8 cellular contexts compared by ENCODE assay signal in genomic region chr2:74833418-74834233, GRCh38. TPM values are rescaled to one million over a fixed set of nuclear protein-coding genes. Genes with fewer than 3 reads are reported as not detected.
DNase-seq lines count a peak whose midpoint lies in the region; ATAC-seq and TF ChIP-seq lines count a peak whose summit lies in the region.

Gene HK2, plus strand, starts transcription at chr2:74834127. Its CDS starts 454 bp downstream, at chr2:74834581.

- peak within 1 kb of the TSS; percentile 87 for H3K27ac ChIP-seq in IMR-90 (ENCODE audit: insufficient read depth, low read length)

- peak within 1 kb of the TSS; percentile 88 for H3K4ac ChIP-seq in IMR-90 (ENCODE audit: low read depth, low read length)

- H3K79me1 ChIP-seq in IMR-90 (ENCODE audit: low read depth in 1 of 2, low read length in 2 of 2) = peaks cover 20 to 45% of the 10 kb centered on the region in 2 experiments

- CTCF ChIA-PET in IMR-90 (lab: Yijun Ruan, JAX) = interaction anchor here (0.7 kb wide), 1 partner anchor 19 kb away, joined by 3 read pairs; no protein-coding TSS in a partner anchor

- in situ Hi-C loops in IMR-90 (cut with MboI; ENCODE audit: low sequenced_read_pairs) = no loop called here

- peak within 1 kb of the TSS; percentile 91 for H2BK5ac ChIP-seq in IMR-90 (ENCODE audit: low read depth, low read length, poor library complexity, severe bottlenecking)

- H3K56ac ChIP-seq in IMR-90 (ENCODE audit: extremely low read depth, insufficient read depth, low read length) = peak within 1 kb of the TSS; percentile 26

- peak; percentile 89 for TF ChIP-seq POLR2A in IMR-90 (IDR thresholded peaks at IDR 0.05; ENCODE audit: low read depth, low read length)

- peak within 1 kb of the TSS; percentile 89 for H2BK120ac ChIP-seq in IMR-90 (ENCODE audit: low read depth, low read length)

- DNase-seq in DMS53 treated with DMSO at 0.1 percent for 48 hours (lab: John Stamatoyannopoulos, UW; ENCODE audit: unreplicated experiment) = peak; percentile 75
- DNase-seq in IMR-90 = peak; percentile 88
- peak; percentile 44 for DNase-seq in SHP77 treated with DMSO at 0.1 percent for 48 hours (lab: John Stamatoyannopoulos, UW)
- peak; percentile 68 for DNase-seq in activated effector memory CD4-positive, alpha-beta T cell treated with Interleukin-2 at 50 U/mL for 16 hours
- DNase-seq in foreskin fibroblast = peak; percentile 95 to 97

- peaks cover 28% of the 10 kb centered on the region for H4K20me1 ChIP-seq in IMR-90 (ENCODE audit: insufficient read depth, low read length)

- no peak for TF ChIP-seq RAD21 in IMR-90 (IDR thresholded peaks at IDR 0.05; ENCODE audit: low read length)

- ATAC-seq in GM21526 (IDR thresholded peaks at IDR 0.05; ENCODE audit: low FRiP score, unreplicated experiment) (peak; percentile 85), IMR-90 (ENCODE audit: low read depth) (peak; percentile 92)

- H2AK5ac ChIP-seq in IMR-90 (ENCODE audit: low read depth, low read length) = peak within 1 kb of the TSS; percentile 86

- peak within 1 kb of the TSS; percentile 95 for H2AK9ac ChIP-seq in IMR-90 (replicated peaks; ENCODE audit: low read depth, low read length, poor library complexity)

- H3K36me3 ChIP-seq in IMR-90 (ENCODE audit: control insufficient read depth, insufficient read depth, low read length) = no peaks in the 10 kb centered on the region
- no peaks in the 10 kb centered on the region for H3K36me3 ChIP-seq in neuron (ENCODE audit: insufficient read depth, low read length)

- 5% methylated on average over 39 of the region's 67 CpGs; no CpG with 5 or more reads in 1 of the 2 experiments for WGBS in IMR-90 (ENCODE audit: extremely low coverage in 2 of 2, insufficient read length in 1 of 2), 2 experiments

- H4K8ac ChIP-seq in IMR-90 (ENCODE audit: low read depth in 2 of 2, low read length in 2 of 2) = peak within 1 kb of the TSS; percentile 95 to 99

- H3K9ac ChIP-seq in IMR-90 (ENCODE audit: low read depth, low read length) = peak within 1 kb of the TSS; percentile 85

- TF ChIP-seq CTCF in IMR-90 (conservative IDR thresholded peaks at IDR 0.05; ENCODE audit: low read depth, low read length) = no peak
- no peak for TF ChIP-seq CTCF in foreskin fibroblast (IDR thresholded peaks at IDR 0.05; ENCODE audit: low read depth, low read length)
- no peak for TF ChIP-seq CTCF in subcutaneous adipose tissue (IDR thresholded peaks at IDR 0.05; ENCODE audit: low read depth)

- peak within 1 kb of the TSS; percentile 100 for H2BK15ac ChIP-seq in IMR-90 (ENCODE audit: low read depth, low read length)

- H3K18ac ChIP-seq in IMR-90 (ENCODE audit: low read depth, low read length) = peak within 1 kb of the TSS; percentile 88

- peak within 1 kb of the TSS; percentile 86; the same call in 1 of the 2 replicates for H2BK20ac ChIP-seq in IMR-90 (ENCODE audit: low read depth, low read length)

- POLR2A ChIA-PET in IMR-90 (lab: Charles Lee; ENCODE audit: unreplicated experiment) = no interaction called here

- H4K5ac ChIP-seq in IMR-90 (ENCODE audit: low read depth, low read length) = peak within 1 kb of the TSS; percentile 98

- peaks cover 18% of the 10 kb centered on the region for H3K4me1 ChIP-seq in IMR-90 (ENCODE audit: control insufficient read depth, insufficient read depth, low read length)
- H3K4me1 ChIP-seq in neuron (ENCODE audit: insufficient read depth, low read length) = peaks cover 14% of the 10 kb centered on the region

- peak within 1 kb of the TSS; percentile 87 for H3K14ac ChIP-seq in IMR-90 (replicated peaks; ENCODE audit: low read depth, low read length)

- H3K4me3 ChIP-seq in IMR-90 (ENCODE audit: insufficient read depth, low read depth, low read length) (peak within 1 kb of the TSS; percentile 97), foreskin fibroblast (ENCODE audit: low read depth in 1 of 2, low read length in 2 of 2) (peak within 1 kb of the TSS; percentile 59 to 79), neuron (ENCODE audit: low read length) (peak within 1 kb of the TSS; percentile 67)

- no TSS peak for BruUV-seq in IMR-90 (replicated peaks; lab: Mats Ljungman, UMichigan)

- H3K27me3 ChIP-seq in IMR-90 (ENCODE audit: control insufficient read depth, insufficient read depth, low read length) (no peaks in the 10 kb centered on the region), neuron (ENCODE audit: insufficient read depth, low read length) (no peaks in the 10 kb centered on the region)

- peak within 1 kb of the TSS; percentile 90 for H3K4me2 ChIP-seq in IMR-90 (ENCODE audit: low read depth, low read length)

- H3K9me3 ChIP-seq in IMR-90 (ENCODE audit: control insufficient read depth, insufficient read depth, low read length) (no peaks in the 10 kb centered on the region), neuron (ENCODE audit: low read length) (no peaks in the 10 kb centered on the region)

- intact Hi-C loops in IMR-90 (cut with micrococcal nuclease) = loop anchor here (2.0 to 10.0 kb wide), 2 partner anchors 69 to 89 kb away; no protein-coding TSS in a partner anchor

- H4K91ac ChIP-seq in IMR-90 (ENCODE audit: insufficient read depth, low read depth, low read length) = peak within 1 kb of the TSS; percentile 84; the same call in 1 of the 2 replicates

- H2AFZ ChIP-seq in IMR-90 (replicated peaks; ENCODE audit: low read length, poor library complexity) (peak within 1 kb of the TSS; percentile 88), neuron (ENCODE audit: low read depth, low read length) (peak within 1 kb of the TSS; percentile 93)

- peak within 1 kb of the TSS; percentile 89; the same call in 1 of the 2 replicates for H3K23ac ChIP-seq in IMR-90 (ENCODE audit: low read depth, low read length)

- dilution Hi-C loops in IMR-90 (cut with HindIII; ENCODE audit: low sequenced_read_pairs, unreplicated experiment) = no loop called here

- H3K9me1 ChIP-seq in IMR-90 (ENCODE audit: insufficient read depth, low read length) = peaks cover 19% of the 10 kb centered on the region

TF ChIP-seq in IMR-90, 13 proteins besides CTCF, POLR2A, EP300 and RAD21:
- no peak for TF ChIP-seq NFE2L2 (IDR thresholded peaks at IDR 0.05; ENCODE audit: low read depth, low read length)
- TF ChIP-seq CHD1 (IDR thresholded peaks at IDR 0.05; ENCODE audit: low read depth, low read length) = no peak
- TF ChIP-seq SMC3 (IDR thresholded peaks at IDR 0.05; ENCODE audit: low read depth, low read length) = no peak
- TF ChIP-seq BHLHE40 (IDR thresholded peaks at IDR 0.05; ENCODE audit: low read depth, low read length) = no peak
- TF ChIP-seq FOS (IDR thresholded peaks at IDR 0.05; ENCODE audit: low read depth, low read length) = no peak
- no peak for TF ChIP-seq MAFK (IDR thresholded peaks at IDR 0.05; ENCODE audit: low read depth, low read length)
- 0 out of 2 replicates have a peak, but pooled peaks have one; percentile 67 for TF ChIP-seq MAZ (IDR thresholded peaks at IDR 0.05; ENCODE audit: borderline replicate concordance, low read depth, low read length)
- TF ChIP-seq MXI1 (IDR thresholded peaks at IDR 0.05; ENCODE audit: borderline replicate concordance, low read depth, low read length) = peak; percentile 85
- TF ChIP-seq RFX5 (IDR thresholded peaks at IDR 0.05; ENCODE audit: low read depth, low read length) = no peak
- TF ChIP-seq, protein P1, sequence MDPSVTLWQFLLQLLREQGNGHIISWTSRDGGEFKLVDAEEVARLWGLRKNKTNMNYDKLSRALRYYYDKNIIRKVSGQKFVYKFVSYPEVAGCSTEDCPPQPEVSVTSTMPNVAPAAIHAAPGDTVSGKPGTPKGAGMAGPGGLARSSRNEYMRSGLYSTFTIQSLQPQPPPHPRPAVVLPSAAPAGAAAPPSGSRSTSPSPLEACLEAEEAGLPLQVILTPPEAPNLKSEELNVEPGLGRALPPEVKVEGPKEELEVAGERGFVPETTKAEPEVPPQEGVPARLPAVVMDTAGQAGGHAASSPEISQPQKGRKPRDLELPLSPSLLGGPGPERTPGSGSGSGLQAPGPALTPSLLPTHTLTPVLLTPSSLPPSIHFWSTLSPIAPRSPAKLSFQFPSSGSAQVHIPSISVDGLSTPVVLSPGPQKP (IDR thresholded peaks at IDR 0.05; ENCODE audit: borderline replicate concordance, low read depth, low read length) = no peak
- TF ChIP-seq RCOR1 (IDR thresholded peaks at IDR 0.05; ENCODE audit: insufficient replicate concordance, low read length) = peak; percentile 5
- TF ChIP-seq, protein P2, sequence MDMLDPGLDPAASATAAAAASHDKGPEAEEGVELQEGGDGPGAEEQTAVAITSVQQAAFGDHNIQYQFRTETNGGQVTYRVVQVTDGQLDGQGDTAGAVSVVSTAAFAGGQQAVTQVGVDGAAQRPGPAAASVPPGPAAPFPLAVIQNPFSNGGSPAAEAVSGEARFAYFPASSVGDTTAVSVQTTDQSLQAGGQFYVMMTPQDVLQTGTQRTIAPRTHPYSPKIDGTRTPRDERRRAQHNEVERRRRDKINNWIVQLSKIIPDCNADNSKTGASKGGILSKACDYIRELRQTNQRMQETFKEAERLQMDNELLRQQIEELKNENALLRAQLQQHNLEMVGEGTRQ (IDR thresholded peaks at IDR 0.05; ENCODE audit: low read depth, low read length) = no peak; the same call in 1 of the 2 replicates
TF ChIP-seq in IMR-90: peak in this region for 3.

RNA-seq across cellular contexts. Expression of gene HK2, which starts in this region (rescaled TPM):
- 17.4 and 17.8 TPM in 2 replicates for total RNA-seq in IMR-90 (2012; rRNA removed)
- 18.7 and 20.9 TPM in 2 replicates for polyA plus RNA-seq in IMR-90 (2012; rRNA removed)
- 13.3 and 14.0 TPM in 2 replicates for polyA plus RNA-seq in IMR-90 (2012; cell fraction: cytosol; rRNA removed)
- 17.6 and 26.9 TPM in 2 replicates for polyA plus RNA-seq in IMR-90 (2012; cell fraction: nucleus; rRNA removed; ENCODE audit: low replicate concordance)
- 100 to 1,000 TPM in 1 of 4 donors, 10 to 100 TPM in 3; 23.5 to 197 (median 27.3) TPM for total RNA-seq in subcutaneous adipose tissue

Comparison
In these comparisons a context has a peak if more than half of its experiments do, and no peak if none do; other contexts are left out.
1. Peak in every context shown above with its lines: DNase-seq, ATAC-seq, H3K4me3 ChIP-seq and H3K27ac ChIP-seq.
2. DNase-seq: peak in every context shown above with its lines; median percentile 96 in foreskin fibroblast; 88 in IMR-90; 75 in DMS53 treated with DMSO at 0.1 percent for 48 hours; 68 in activated effector memory CD4-positive, alpha-beta T cell treated with Interleukin-2 at 50 U/mL for 16 hours; 44 in SHP77 treated with DMSO at 0.1 percent for 48 hours.